Comparison of ENCODE assay signal across 16 cellular contexts in genomic region chr11:64654958-64655541, GRCh38.
DNase-seq lines count a peak whose midpoint lies in the region; ATAC-seq, FAIRE-seq and TF ChIP-seq lines count a peak whose summit lies in the region.
"Had no signal": no experiment of that assay in that cellular context is flagged by ENCODE, and none has a peak within 500 bp of the region (broad histone marks: within the 10 kb centered on the region; RNA-seq: fewer than 3 reads in every experiment).

No MANE protein-coding gene starts in this region.

- peaks cover 39% of the 10 kb centered on the region for H3K4me1 ChIP-seq in osteoblast (ENCODE audit: insufficient read depth, low read length)
- H3K4me1 ChIP-seq: testis had no signal

- no peaks in the 10 kb centered on the region for H3K9me3 ChIP-seq in osteoblast (ENCODE audit: low read depth, low read length)
- H3K9me3 ChIP-seq: testis had no signal

- FAIRE-seq in GM12891 (lab: Jason Lieb, UNC) (no peak), HTR-8/SVneo (lab: Jason Lieb, UNC) (no peak)
- FAIRE-seq: bronchial epithelial cell, endometrium had no signal

- peak overlapping the region; percentile 5 for H3K27ac Mint-ChIP-seq in dendritic cell treated with granulocyte-macrophage colony-stimulating factor and Interleukin-4, amounts not matched to agents 40 ng/mL and 50 ng/mL, for 4 days
- H3K27ac Mint-ChIP-seq: activated naive CD8-positive, alpha-beta T cell; T-cell had no signal

- intact Hi-C loops in dendritic cell treated with granulocyte-macrophage colony-stimulating factor and Interleukin-4, amounts not matched to agents 40 ng/mL and 50 ng/mL, for 4 days (cut with micrococcal nuclease): loop anchor here (5.0 to 10.0 kb wide), 2 partner anchors 163 to 300 kb away; partner anchors contain the start of gene RPS6KA4

- peaks cover 24% of the 10 kb centered on the region for H3K36me3 ChIP-seq in osteoblast (ENCODE audit: insufficient read depth, low read length)

- no peak for DNase-seq in GM12891 (ENCODE audit: insufficient read length, low spot score)
- peak; percentile 83 for DNase-seq in NOMO-1 treated with dmso at 0.1 percent for 144 hours (lab: John Stamatoyannopoulos, UW; ENCODE audit: unreplicated experiment)
- DNase-seq in osteoblast (ENCODE audit: insufficient read length, low spot score, missing footprints): peak; percentile 51
- DNase-seq in HTR-8/SVneo (ENCODE audit: insufficient read length, low spot score): no peak
- no peak for DNase-seq in HPDE6-E6E7 (ENCODE audit: extremely low spot score)
- DNase-seq: foreskin keratinocyte, NCI-H1092 treated with DMSO at 0.1 percent for 48 hours, NCI-H226, T-cell, testis had no signal

- no peaks in the 10 kb centered on the region for H3K9me3 Mint-ChIP-seq in dendritic cell treated with granulocyte-macrophage colony-stimulating factor and Interleukin-4, amounts not matched to agents 40 ng/mL and 50 ng/mL, for 4 days
- H3K9me3 Mint-ChIP-seq: T-cell had no signal

- peaks cover 5% of the 10 kb centered on the region for H3K27me3 Mint-ChIP-seq in dendritic cell treated with granulocyte-macrophage colony-stimulating factor and Interleukin-4, amounts not matched to agents 40 ng/mL and 50 ng/mL, for 4 days
- H3K27me3 Mint-ChIP-seq: activated naive CD8-positive, alpha-beta T cell had no signal

- no peaks in the 10 kb centered on the region for H3K36me3 Mint-ChIP-seq in dendritic cell treated with granulocyte-macrophage colony-stimulating factor and Interleukin-4, amounts not matched to agents 40 ng/mL and 50 ng/mL, for 4 days (ENCODE audit: low read depth)
- H3K36me3 Mint-ChIP-seq: activated naive CD8-positive, alpha-beta T cell; T-cell had no signal

- no peak overlapping the region for H3K4me2 ChIP-seq in osteoblast (ENCODE audit: insufficient read depth, low read length)

- H3K4me3 ChIP-seq in osteoblast (ENCODE audit: insufficient read depth, low read length): no peak overlapping the region
- H3K4me3 ChIP-seq: testis had no signal

- H3K4me1 Mint-ChIP-seq in dendritic cell treated with granulocyte-macrophage colony-stimulating factor and Interleukin-4, amounts not matched to agents 40 ng/mL and 50 ng/mL, for 4 days (ENCODE audit: low read depth): peaks cover 69% of the 10 kb centered on the region

- no peak overlapping the region for H3K27ac ChIP-seq in osteoblast (ENCODE audit: low read depth, low read length)
- H3K27ac ChIP-seq: C4-2B, foreskin keratinocyte, testis had no signal

- ATAC-seq in GM18502 (IDR thresholded peaks at IDR 0.05; ENCODE audit: poor library complexity, unreplicated experiment): no peak
- ATAC-seq: foreskin keratinocyte, T-cell had no signal

- peaks cover 10% of the 10 kb centered on the region for H3K79me2 ChIP-seq in osteoblast (ENCODE audit: insufficient read depth, low read length)

- H4K20me1 ChIP-seq in osteoblast (ENCODE audit: insufficient read depth, low read length): peaks cover 57% of the 10 kb centered on the region

- TF ChIP-seq POLR2A in GM12891 (IDR thresholded peaks at IDR 0.05; ENCODE audit: low read depth, low read length): no peak

- no peak for TF ChIP-seq CTCF in osteoblast (IDR thresholded peaks at IDR 0.05; ENCODE audit: extremely low read depth, low read depth, low read length)

- no peaks in the 10 kb centered on the region for H3K27me3 ChIP-seq in osteoblast (ENCODE audit: insufficient read depth, low read length)
- H3K27me3 ChIP-seq: testis had no signal

- no peak overlapping the region for H3K4me3 Mint-ChIP-seq in dendritic cell treated with granulocyte-macrophage colony-stimulating factor and Interleukin-4, amounts not matched to agents 40 ng/mL and 50 ng/mL, for 4 days
- H3K4me3 Mint-ChIP-seq: activated naive CD8-positive, alpha-beta T cell; T-cell had no signal

- H2AFZ ChIP-seq in osteoblast (ENCODE audit: low read length): no peak overlapping the region

TF ChIP-seq in GM12891, 5 proteins besides CTCF, POLR2A, EP300 and RAD21:
- TF ChIP-seq SPI1 (IDR thresholded peaks at IDR 0.05; ENCODE audit: low read depth, low read length) (peak; percentile 61), PAX5 (IDR thresholded peaks at IDR 0.05; ENCODE audit: insufficient read depth, low read length, severe bottlenecking) (no peak)

Comparison
In these comparisons a context has a peak if more than half of its experiments do, and no peak if none do; other contexts are left out.
1. DNase-seq: peak in NOMO-1 treated with dmso at 0.1 percent for 144 hours (single experiment) and osteoblast (single experiment); none in GM12891 (single experiment), HTR-8/SVneo (single experiment) and HPDE6-E6E7 (single experiment).